9 cellular contexts compared by ENCODE assay signal in the genomic region with DNA sequence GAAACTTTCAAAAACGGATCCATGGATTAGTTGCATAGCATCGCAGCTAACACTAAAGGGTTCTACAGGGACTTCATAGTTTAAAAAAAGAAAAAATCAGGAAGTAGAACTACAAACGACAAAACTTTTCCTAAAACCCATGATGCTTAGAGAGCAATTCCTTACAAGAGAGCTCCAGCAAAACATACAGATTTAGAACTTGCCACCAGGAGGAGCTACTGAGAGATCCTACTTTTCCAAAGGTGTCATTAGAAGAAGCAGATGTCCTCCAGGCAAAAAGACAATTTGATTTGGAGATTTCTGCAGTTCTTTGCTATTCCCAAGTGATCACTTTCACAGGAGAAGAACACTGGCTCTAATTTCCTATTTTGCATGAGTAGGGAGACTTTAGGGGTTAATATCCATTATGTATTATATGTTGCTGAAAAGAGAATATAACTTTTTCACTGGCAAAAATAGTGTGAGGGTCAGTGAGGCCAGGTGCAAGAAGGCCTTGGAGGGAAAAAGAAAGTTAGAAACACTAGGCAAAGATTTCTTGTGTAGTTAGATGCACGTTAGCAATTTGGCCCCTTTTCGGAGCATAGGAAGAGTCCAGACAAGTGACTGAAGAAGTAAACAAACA.
A peak's percentile ranks its signal among the peaks of the same experiment; 100 is the strongest.
DNase-seq lines count a peak whose midpoint lies in the region; ATAC-seq and TF ChIP-seq lines count a peak whose summit lies in the region.
"Had no signal": no experiment of that assay in that cellular context is flagged by ENCODE, and none has a peak within 500 bp of the region (broad histone marks: within the 10 kb centered on the region; RNA-seq: fewer than 3 reads in every experiment).

No MANE protein-coding gene starts in this region.

- H3K36me3 Mint-ChIP-seq in activated CD4-positive, alpha-beta T cell treated with anti-CD3 and anti-CD28 coated beads, Interleukin-2, amount 10 ng/mL, durations not matched to agents 24 days and 14 days (ENCODE audit: low read depth), result no peaks in the 10 kb centered on the region
- no peaks in the 10 kb centered on the region for H3K36me3 Mint-ChIP-seq in neural crest cell (ENCODE audit: low read depth)

- no peak overlapping the region for H2AFZ ChIP-seq in OCI-LY1 (ENCODE audit: low read length)

- intact Hi-C loops in activated CD4-positive, alpha-beta T cell treated with anti-CD3 and anti-CD28 coated beads, Interleukin-2, amount 10 ng/mL, durations not matched to agents 24 days and 14 days (cut with micrococcal nuclease), result loop anchor here (1.0 to 2.0 kb wide), 2 partner anchors 280 to 291 kb away; no protein-coding TSS in a partner anchor
- intact Hi-C loops in dorsolateral prefrontal cortex (cut with DNase I) (loop anchor here in 1 of 2 donors (5.0 kb wide), 1 partner anchor 279 kb away; no protein-coding TSS in a partner anchor), vagina (cut with DNase I) (no loop called here)

- peak; percentile 65 for TF ChIP-seq CTCF in OCI-LY1 (IDR thresholded peaks at IDR 0.05; ENCODE audit: low read length)
- TF ChIP-seq CTCF in dorsolateral prefrontal cortex (IDR thresholded peaks at IDR 0.05 in 54 of 56, conservative IDR thresholded peaks at IDR 0.05 in 2 of 56; ENCODE audit: low read depth in 1 of 56, partially characterized antibody in 56 of 56), result peak; percentile 46 to 81 (median 70)
- peak; percentile 82 for TF ChIP-seq CTCF in neural crest cell (conservative IDR thresholded peaks at IDR 0.05)
- peak in 1 of 3 experiments; percentile 8 for TF ChIP-seq CTCF in vagina (IDR thresholded peaks at IDR 0.05)

- H3K27ac Mint-ChIP-seq in activated CD4-positive, alpha-beta T cell treated with anti-CD3 and anti-CD28 coated beads, Interleukin-2, amount 10 ng/mL, durations not matched to agents 24 days and 14 days, result no peak overlapping the region
- no peak overlapping the region for H3K27ac Mint-ChIP-seq in neural crest cell (ENCODE audit: unreplicated experiment)

- H3K36me3 ChIP-seq in OCI-LY1 (ENCODE audit: insufficient read depth, low read length) (no peaks in the 10 kb centered on the region), vagina (no peaks in the 10 kb centered on the region)

- no peaks in the 10 kb centered on the region for H3K9me3 Mint-ChIP-seq in activated CD4-positive, alpha-beta T cell treated with anti-CD3 and anti-CD28 coated beads, Interleukin-2, amount 10 ng/mL, durations not matched to agents 24 days and 14 days
- no peaks in the 10 kb centered on the region for H3K9me3 Mint-ChIP-seq in neural crest cell
- H3K9me3 Mint-ChIP-seq: central memory CD8-positive, alpha-beta T cell had no signal

- TF ChIP-seq POLR2A in vagina (IDR thresholded peaks at IDR 0.05), result no peak

- no peak overlapping the region for H3K4me3 Mint-ChIP-seq in activated CD4-positive, alpha-beta T cell treated with anti-CD3 and anti-CD28 coated beads, Interleukin-2, amount 10 ng/mL, durations not matched to agents 24 days and 14 days
- no peak overlapping the region for H3K4me3 Mint-ChIP-seq in neural crest cell
- H3K4me3 Mint-ChIP-seq: central memory CD8-positive, alpha-beta T cell had no signal

- no peak overlapping the region for H3K4me2 ChIP-seq in OCI-LY1 (ENCODE audit: low read length)

- H3K27me3 Mint-ChIP-seq in activated CD4-positive, alpha-beta T cell treated with anti-CD3 and anti-CD28 coated beads, Interleukin-2, amount 10 ng/mL, durations not matched to agents 24 days and 14 days, result no peaks in the 10 kb centered on the region
- H3K27me3 Mint-ChIP-seq in neural crest cell (ENCODE audit: low read depth), result no peaks in the 10 kb centered on the region

- H3K9me2 ChIP-seq in OCI-LY1 (ENCODE audit: low read depth, low read length), result no peaks in the 10 kb centered on the region

- no peak overlapping the region for H3K4me3 ChIP-seq in OCI-LY1 (ENCODE audit: low read depth, low read length, poor library complexity, severe bottlenecking)
- H3K4me3 ChIP-seq in dorsolateral prefrontal cortex, result no peak overlapping the region
- no peak overlapping the region for H3K4me3 ChIP-seq in vagina

- no peaks in the 10 kb centered on the region for H3K4me1 Mint-ChIP-seq in activated CD4-positive, alpha-beta T cell treated with anti-CD3 and anti-CD28 coated beads, Interleukin-2, amount 10 ng/mL, durations not matched to agents 24 days and 14 days
- no peaks in the 10 kb centered on the region for H3K4me1 Mint-ChIP-seq in neural crest cell
- H3K4me1 Mint-ChIP-seq: central memory CD8-positive, alpha-beta T cell had no signal

- no peak overlapping the region for H3K9ac ChIP-seq in OCI-LY1 (ENCODE audit: low read length)

- H3F3A ChIP-seq in OCI-LY1 (ENCODE audit: insufficient read depth, low read length), result no peaks in the 10 kb centered on the region

- no peaks in the 10 kb centered on the region for H4K20me1 ChIP-seq in OCI-LY1 (ENCODE audit: insufficient read depth, low read length)

- DNase-seq in activated CD4-positive, alpha-beta T cell treated with anti-CD3 and anti-CD28 coated beads, Interleukin-2, amount 10 ng/mL, durations not matched to agents 24 days and 14 days, result peak; percentile 72
- no peak for DNase-seq in activated CD4-positive, alpha-beta T cell treated with anti-CD3 and anti-CD28 coated beads, Interleukin-2, amount 50 U/mL, for 48 hours
- DNase-seq in dorsolateral prefrontal cortex (peak in 1 of 10 donors; percentile 15), neural crest cell (ENCODE audit: low read depth, low spot score) (peak; percentile 56), islet precursor cell (no peak), vagina (ENCODE audit: extremely low spot score in 2 of 2) (no peak)

- peak; percentile 56 for ATAC-seq in HG03565 (IDR thresholded peaks at IDR 0.05; ENCODE audit: unreplicated experiment)

- H3K27ac ChIP-seq in OCI-LY1 (ENCODE audit: low read depth, low read length, poor library complexity, severe bottlenecking) (no peak overlapping the region), dorsolateral prefrontal cortex (no peak overlapping the region), vagina (no peak overlapping the region)

- H3K27me3 ChIP-seq in OCI-LY1 (ENCODE audit: insufficient read depth, low read length) (no peaks in the 10 kb centered on the region), dorsolateral prefrontal cortex (no peaks in the 10 kb centered on the region), vagina (no peaks in the 10 kb centered on the region)

- no peaks in the 10 kb centered on the region for H3K79me2 ChIP-seq in OCI-LY1 (ENCODE audit: insufficient read depth, low read length)

- H3K9me3 ChIP-seq in OCI-LY1 (ENCODE audit: low read length), result no peaks in the 10 kb centered on the region
- no peaks in the 10 kb centered on the region for H3K9me3 ChIP-seq in vagina

- H3K4me1 ChIP-seq in OCI-LY1 (ENCODE audit: insufficient read depth, low read length, severe bottlenecking) (no peaks in the 10 kb centered on the region), vagina (no peaks in the 10 kb centered on the region)

Comparison
In these comparisons a context has a peak if more than half of its experiments do, and no peak if none do; other contexts are left out.
1. DNase-seq: peak in activated CD4-positive, alpha-beta T cell treated with anti-CD3 and anti-CD28 coated beads, Interleukin-2, amount 10 ng/mL, durations not matched to agents 24 days and 14 days (single experiment) and neural crest cell (single experiment); none in activated CD4-positive, alpha-beta T cell treated with anti-CD3 and anti-CD28 coated beads, Interleukin-2, amount 50 U/mL, for 48 hours (0 of 2), islet precursor cell (single experiment) and vagina (0 of 2).